1 cellular context compared by ENCODE assay signal in genomic region chr19:54616840-54617560, GRCh38.
TF ChIP-seq lines count a peak whose summit lies in the region.

No MANE protein-coding gene starts in this region.

TF ChIP-seq in HepG2, 621 proteins besides CTCF, POLR2A, EP300 and RAD21:
- TF ChIP-seq ZNF557 (CRISPR knock-in tag; IDR thresholded peaks at IDR 0.05) (no peak), HNF4A (CRISPR knock-in tag; IDR thresholded peaks at IDR 0.05) (no peak), SIN3A (IDR thresholded peaks at IDR 0.05; ENCODE audit: borderline replicate concordance, low read depth, low read length) (no peak), TERF1 (CRISPR knock-in tag; IDR thresholded peaks at IDR 0.05) (no peak), ZNF780A (CRISPR knock-in tag; IDR thresholded peaks at IDR 0.05) (no peak), NCOR1 (IDR thresholded peaks at IDR 0.05; ENCODE audit: borderline replicate concordance, low read length) (no peak)
- TF ChIP-seq, protein P1, sequence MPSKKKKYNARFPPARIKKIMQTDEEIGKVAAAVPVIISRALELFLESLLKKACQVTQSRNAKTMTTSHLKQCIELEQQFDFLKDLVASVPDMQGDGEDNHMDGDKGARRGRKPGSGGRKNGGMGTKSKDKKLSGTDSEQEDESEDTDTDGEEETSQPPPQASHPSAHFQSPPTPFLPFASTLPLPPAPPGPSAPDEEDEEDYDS (CRISPR knock-in tag; IDR thresholded peaks at IDR 0.05) = no peak
- TF ChIP-seq, protein P2, sequence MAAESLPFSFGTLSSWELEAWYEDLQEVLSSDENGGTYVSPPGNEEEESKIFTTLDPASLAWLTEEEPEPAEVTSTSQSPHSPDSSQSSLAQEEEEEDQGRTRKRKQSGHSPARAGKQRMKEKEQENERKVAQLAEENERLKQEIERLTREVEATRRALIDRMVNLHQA (CRISPR knock-in tag; IDR thresholded peaks at IDR 0.05) = no peak
